In the genomic region with DNA sequence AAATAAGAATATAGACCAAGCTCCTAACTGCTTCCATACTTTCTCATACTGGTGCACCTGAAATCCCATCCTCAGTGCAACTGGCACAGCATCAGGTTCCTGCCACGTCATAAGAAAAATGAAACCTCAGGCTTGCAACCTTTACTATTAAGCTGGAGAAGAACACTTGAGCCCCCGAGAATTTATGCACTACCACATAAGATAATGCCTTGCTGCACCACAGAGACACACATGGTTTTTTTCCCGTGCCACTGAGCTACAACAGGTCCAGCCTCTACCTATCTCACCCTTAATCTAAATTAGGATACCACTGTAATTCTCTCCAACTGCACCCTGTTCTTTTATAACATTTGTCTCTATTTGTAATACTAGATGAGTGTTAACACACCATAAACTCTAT, we compare ENCODE assay signal across 1 cellular context.
TF ChIP-seq lines count a peak whose summit lies in the region.

No MANE protein-coding gene starts in this region.

TF ChIP-seq in GM23338, 12 proteins besides CTCF, POLR2A, EP300 and RAD21 (continued from another document):
- TF ChIP-seq, protein P1, sequence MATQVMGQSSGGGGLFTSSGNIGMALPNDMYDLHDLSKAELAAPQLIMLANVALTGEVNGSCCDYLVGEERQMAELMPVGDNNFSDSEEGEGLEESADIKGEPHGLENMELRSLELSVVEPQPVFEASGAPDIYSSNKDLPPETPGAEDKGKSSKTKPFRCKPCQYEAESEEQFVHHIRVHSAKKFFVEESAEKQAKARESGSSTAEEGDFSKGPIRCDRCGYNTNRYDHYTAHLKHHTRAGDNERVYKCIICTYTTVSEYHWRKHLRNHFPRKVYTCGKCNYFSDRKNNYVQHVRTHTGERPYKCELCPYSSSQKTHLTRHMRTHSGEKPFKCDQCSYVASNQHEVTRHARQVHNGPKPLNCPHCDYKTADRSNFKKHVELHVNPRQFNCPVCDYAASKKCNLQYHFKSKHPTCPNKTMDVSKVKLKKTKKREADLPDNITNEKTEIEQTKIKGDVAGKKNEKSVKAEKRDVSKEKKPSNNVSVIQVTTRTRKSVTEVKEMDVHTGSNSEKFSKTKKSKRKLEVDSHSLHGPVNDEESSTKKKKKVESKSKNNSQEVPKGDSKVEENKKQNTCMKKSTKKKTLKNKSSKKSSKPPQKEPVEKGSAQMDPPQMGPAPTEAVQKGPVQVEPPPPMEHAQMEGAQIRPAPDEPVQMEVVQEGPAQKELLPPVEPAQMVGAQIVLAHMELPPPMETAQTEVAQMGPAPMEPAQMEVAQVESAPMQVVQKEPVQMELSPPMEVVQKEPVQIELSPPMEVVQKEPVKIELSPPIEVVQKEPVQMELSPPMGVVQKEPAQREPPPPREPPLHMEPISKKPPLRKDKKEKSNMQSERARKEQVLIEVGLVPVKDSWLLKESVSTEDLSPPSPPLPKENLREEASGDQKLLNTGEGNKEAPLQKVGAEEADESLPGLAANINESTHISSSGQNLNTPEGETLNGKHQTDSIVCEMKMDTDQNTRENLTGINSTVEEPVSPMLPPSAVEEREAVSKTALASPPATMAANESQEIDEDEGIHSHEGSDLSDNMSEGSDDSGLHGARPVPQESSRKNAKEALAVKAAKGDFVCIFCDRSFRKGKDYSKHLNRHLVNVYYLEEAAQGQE (IDR thresholded peaks at IDR 0.05; ENCODE audit: unreplicated experiment): no peak
- TF ChIP-seq EZH2 (IDR thresholded peaks at IDR 0.05; ENCODE audit: low read depth, unreplicated experiment) (no peak), ZNF114 (CRISPR knock-in tag; IDR thresholded peaks at IDR 0.05) (no peak), ZNF331 (CRISPR knock-in tag; IDR thresholded peaks at IDR 0.05; ENCODE audit: low read depth) (no peak)
- TF ChIP-seq, protein P2, sequence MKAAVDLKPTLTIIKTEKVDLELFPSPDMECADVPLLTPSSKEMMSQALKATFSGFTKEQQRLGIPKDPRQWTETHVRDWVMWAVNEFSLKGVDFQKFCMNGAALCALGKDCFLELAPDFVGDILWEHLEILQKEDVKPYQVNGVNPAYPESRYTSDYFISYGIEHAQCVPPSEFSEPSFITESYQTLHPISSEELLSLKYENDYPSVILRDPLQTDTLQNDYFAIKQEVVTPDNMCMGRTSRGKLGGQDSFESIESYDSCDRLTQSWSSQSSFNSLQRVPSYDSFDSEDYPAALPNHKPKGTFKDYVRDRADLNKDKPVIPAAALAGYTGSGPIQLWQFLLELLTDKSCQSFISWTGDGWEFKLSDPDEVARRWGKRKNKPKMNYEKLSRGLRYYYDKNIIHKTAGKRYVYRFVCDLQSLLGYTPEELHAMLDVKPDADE (IDR thresholded peaks at IDR 0.05): no peak
